Comparison of ENCODE assay signal across 12 cellular contexts in the genomic region with DNA sequence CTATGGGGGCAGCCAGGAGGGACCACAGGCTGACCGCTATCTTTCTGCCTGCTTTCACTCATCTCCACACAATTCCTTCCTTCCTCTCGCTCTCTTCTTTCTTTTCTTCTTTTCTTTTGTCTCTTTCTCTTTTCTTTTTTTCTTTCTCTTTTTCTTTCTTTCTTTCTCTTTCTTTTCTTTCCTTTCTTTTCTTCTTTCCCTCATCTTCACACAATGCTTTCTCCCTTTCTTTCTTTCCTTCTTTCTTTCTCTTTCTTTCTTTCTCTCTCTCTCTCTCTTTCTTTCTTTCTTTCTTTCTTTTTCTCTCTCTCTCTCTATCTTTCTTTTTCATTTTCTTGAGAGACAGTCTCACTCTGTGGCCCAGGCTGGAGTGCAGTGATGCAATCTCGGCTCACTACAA. TPM values are rescaled to one million over a fixed set of nuclear protein-coding genes. Genes with fewer than 3 reads are reported as not detected.
"Had no signal": no experiment of that assay in that cellular context is flagged by ENCODE, and none has a peak within 500 bp of the region (broad histone marks: within the 10 kb centered on the region; RNA-seq: fewer than 3 reads in every experiment).

No MANE protein-coding gene starts in this region.

- H3K9me3 ChIP-seq: HAP-1 had no signal

- H3K4me2 ChIP-seq: KMS-11 had no signal

- H3K27ac ChIP-seq: GM23248, HL-60, KMS-11 had no signal

- DNase-seq: GM23248, GOT3, H7, IMR-90, Karpas-422, KBM-7 had no signal

- H2AFZ ChIP-seq: GM23248 had no signal

- H3K36me3 ChIP-seq: HAP-1 had no signal

- H3K9ac ChIP-seq: GM23248, KMS-11 had no signal

- ATAC-seq: HCT116 had no signal

- FAIRE-seq: HTR-8/SVneo had no signal

- H3K4me3 ChIP-seq: GM23248, HAP-1 had no signal

RNA-seq across cellular contexts. Expression of a gene that starts 6.8 kb away (rescaled TPM):
- total RNA-seq: IMR-90 had no signal

RNA-seq across cellular contexts. Expression of a gene that starts 13.2 kb away (rescaled TPM):
- total RNA-seq: GM23248, H4, IMR-90 had no signal
- polyA plus RNA-seq: GM23248 had no signal

RNA-seq across cellular contexts. Expression of a gene that starts 57.3 kb away (rescaled TPM):
- total RNA-seq: GM23248, H4, H7, IMR-90 had no signal
- polyA plus RNA-seq: GM23248 had no signal
